In the genomic region with DNA sequence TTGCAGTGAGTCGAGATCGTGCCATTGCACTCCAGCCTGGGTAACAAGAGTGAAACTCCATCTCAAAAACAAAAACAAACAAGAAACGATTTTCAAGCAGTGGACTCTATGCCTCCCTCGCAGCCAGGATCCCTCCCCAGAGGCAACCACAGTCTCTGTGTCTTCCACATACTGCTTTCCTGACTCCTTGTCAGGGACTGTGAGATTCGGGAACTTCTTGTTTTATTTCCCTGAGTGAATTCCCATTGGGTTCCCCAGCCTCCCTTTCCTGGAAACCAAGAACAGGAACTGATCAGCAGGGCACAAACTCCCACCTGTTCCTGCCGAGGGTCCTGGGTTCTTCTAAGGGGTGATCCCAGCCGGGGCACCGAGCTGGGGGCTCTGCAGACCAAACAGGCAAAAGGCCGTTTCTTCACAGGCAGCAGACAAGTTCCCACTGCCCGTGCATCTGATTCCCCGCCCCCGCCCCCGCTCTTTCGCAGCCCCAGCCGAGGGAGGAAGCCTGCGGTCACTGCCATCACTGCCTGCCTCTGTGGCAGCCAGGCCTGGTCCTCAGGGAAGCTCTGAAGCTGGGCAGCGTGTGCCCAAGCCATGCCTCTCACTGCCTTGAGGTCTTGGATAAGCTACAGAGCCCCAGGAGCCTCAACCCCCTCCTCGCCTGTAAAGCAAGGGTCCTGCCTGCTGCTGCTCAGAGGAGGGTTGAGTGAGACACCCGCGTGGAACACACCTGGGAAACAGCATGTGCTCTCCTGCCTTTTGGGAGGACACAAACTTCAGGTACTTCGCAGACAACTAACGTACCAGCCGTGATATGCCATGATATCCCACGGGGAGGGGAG, we compare ENCODE assay signal across 1 cellular context.
TF ChIP-seq lines count a peak whose summit lies in the region.

No MANE protein-coding gene starts in this region.

TF ChIP-seq in GM23338, 12 proteins besides CTCF, POLR2A, EP300 and RAD21 (continued from another document):
- TF ChIP-seq, protein P1, sequence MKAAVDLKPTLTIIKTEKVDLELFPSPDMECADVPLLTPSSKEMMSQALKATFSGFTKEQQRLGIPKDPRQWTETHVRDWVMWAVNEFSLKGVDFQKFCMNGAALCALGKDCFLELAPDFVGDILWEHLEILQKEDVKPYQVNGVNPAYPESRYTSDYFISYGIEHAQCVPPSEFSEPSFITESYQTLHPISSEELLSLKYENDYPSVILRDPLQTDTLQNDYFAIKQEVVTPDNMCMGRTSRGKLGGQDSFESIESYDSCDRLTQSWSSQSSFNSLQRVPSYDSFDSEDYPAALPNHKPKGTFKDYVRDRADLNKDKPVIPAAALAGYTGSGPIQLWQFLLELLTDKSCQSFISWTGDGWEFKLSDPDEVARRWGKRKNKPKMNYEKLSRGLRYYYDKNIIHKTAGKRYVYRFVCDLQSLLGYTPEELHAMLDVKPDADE (IDR thresholded peaks at IDR 0.05), result no peak
- TF ChIP-seq, protein P2, sequence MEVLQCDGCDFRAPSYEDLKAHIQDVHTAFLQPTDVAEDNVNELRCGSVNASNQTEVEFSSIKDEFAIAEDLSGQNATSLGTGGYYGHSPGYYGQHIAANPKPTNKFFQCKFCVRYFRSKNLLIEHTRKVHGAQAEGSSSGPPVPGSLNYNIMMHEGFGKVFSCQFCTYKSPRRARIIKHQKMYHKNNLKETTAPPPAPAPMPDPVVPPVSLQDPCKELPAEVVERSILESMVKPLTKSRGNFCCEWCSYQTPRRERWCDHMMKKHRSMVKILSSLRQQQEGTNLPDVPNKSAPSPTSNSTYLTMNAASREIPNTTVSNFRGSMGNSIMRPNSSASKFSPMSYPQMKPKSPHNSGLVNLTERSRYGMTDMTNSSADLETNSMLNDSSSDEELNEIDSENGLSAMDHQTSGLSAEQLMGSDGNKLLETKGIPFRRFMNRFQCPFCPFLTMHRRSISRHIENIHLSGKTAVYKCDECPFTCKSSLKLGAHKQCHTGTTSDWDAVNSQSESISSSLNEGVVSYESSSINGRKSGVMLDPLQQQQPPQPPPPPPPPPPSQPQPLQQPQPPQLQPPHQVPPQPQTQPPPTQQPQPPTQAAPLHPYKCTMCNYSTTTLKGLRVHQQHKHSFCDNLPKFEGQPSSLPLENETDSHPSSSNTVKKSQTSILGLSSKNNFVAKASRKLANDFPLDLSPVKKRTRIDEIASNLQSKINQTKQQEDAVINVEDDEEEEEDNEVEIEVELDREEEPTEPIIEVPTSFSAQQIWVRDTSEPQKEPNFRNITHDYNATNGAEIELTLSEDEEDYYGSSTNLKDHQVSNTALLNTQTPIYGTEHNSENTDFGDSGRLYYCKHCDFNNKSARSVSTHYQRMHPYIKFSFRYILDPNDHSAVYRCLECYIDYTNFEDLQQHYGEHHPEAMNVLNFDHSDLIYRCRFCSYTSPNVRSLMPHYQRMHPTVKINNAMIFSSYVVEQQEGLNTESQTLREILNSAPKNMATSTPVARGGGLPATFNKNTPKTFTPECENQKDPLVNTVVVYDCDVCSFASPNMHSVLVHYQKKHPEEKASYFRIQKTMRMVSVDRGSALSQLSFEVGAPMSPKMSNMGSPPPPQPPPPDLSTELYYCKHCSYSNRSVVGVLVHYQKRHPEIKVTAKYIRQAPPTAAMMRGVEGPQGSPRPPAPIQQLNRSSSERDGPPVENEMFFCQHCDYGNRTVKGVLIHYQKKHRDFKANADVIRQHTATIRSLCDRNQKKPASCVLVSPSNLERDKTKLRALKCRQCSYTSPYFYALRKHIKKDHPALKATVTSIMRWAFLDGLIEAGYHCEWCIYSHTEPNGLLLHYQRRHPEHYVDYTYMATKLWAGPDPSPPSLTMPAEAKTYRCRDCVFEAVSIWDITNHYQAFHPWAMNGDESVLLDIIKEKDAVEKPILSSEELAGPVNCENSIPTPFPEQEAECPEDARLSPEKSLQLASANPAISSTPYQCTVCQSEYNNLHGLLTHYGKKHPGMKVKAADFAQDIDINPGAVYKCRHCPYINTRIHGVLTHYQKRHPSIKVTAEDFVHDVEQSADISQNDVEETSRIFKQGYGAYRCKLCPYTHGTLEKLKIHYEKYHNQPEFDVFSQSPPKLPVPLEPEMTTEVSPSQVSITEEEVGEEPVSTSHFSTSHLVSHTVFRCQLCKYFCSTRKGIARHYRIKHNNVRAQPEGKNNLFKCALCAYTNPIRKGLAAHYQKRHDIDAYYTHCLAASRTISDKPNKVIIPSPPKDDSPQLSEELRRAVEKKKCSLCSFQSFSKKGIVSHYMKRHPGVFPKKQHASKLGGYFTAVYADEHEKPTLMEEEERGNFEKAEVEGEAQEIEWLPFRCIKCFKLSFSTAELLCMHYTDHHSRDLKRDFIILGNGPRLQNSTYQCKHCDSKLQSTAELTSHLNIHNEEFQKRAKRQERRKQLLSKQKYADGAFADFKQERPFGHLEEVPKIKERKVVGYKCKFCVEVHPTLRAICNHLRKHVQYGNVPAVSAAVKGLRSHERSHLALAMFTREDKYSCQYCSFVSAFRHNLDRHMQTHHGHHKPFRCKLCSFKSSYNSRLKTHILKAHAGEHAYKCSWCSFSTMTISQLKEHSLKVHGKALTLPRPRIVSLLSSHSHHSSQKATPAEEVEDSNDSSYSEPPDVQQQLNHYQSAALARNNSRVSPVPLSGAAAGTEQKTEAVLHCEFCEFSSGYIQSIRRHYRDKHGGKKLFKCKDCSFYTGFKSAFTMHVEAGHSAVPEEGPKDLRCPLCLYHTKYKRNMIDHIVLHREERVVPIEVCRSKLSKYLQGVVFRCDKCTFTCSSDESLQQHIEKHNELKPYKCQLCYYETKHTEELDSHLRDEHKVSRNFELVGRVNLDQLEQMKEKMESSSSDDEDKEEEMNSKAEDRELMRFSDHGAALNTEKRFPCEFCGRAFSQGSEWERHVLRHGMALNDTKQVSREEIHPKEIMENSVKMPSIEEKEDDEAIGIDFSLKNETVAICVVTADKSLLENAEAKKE (CRISPR knock-in tag; IDR thresholded peaks at IDR 0.05), result no peak
- TF ChIP-seq CREB1 (CRISPR knock-in tag; IDR thresholded peaks at IDR 0.05; ENCODE audit: low read depth), result no peak
- no peak for TF ChIP-seq EZH2phosphoT487 (IDR thresholded peaks at IDR 0.05; ENCODE audit: unreplicated experiment)
- no peak for TF ChIP-seq ZNF331 (CRISPR knock-in tag; IDR thresholded peaks at IDR 0.05; ENCODE audit: low read depth)
